8 cellular contexts compared by ENCODE assay signal in the genomic region with DNA sequence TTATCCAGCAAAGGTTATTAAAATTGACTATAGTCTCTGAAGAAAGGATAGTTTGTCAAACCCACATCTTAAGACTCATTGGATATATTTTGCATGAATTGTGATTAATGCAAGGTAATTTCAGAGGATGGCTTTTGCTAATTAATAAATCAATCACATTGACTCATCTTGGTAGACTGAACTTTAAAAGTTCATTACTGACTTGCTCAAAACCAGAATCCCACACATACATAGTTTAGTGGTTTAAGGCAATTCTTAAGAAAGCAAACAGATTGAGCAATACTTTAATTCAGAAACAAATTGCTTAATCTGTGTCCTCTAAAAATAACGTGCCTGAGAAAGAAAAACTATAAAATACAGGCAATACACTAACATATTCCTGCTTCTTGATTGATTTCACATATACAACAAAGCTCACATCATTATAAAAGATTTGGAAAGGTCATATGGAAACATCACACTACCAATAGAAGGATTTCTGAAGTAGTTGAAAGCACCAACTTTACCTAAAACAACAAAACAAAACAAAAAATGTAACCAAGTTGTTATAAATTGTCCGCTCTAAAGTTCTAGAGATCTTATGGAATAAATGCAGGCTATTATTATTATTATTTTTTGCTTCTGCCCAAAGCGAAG.
DNase-seq lines count a peak whose midpoint lies in the region; ATAC-seq, FAIRE-seq and TF ChIP-seq lines count a peak whose summit lies in the region.
"Had no signal": no experiment of that assay in that cellular context is flagged by ENCODE, and none has a peak within 500 bp of the region (broad histone marks: within the 10 kb centered on the region; RNA-seq: fewer than 3 reads in every experiment).

No MANE protein-coding gene starts in this region.

- H3K9me3 ChIP-seq in PC-3 (ENCODE audit: low read length): no peaks in the 10 kb centered on the region
- H3K9me3 ChIP-seq in spleen: no peaks in the 10 kb centered on the region
- no peaks in the 10 kb centered on the region for H3K9me3 ChIP-seq in SJCRH30 (replicated peaks)

- no peaks in the 10 kb centered on the region for H3K27me3 ChIP-seq in PC-3 (ENCODE audit: low read length)
- no peaks in the 10 kb centered on the region for H3K27me3 ChIP-seq in spleen (replicated peaks in 1 of 7)
- no peaks in the 10 kb centered on the region for H3K27me3 ChIP-seq in SJCRH30

- no peak for TF ChIP-seq POLR2A in spleen (IDR thresholded peaks at IDR 0.05)

- no TSS peak for BruUV-seq in PC-3 (replicated peaks; lab: Mats Ljungman, UMichigan)

- no peak for ATAC-seq in PC-3

- DNase-seq in GM18507 (ENCODE audit: extremely low spot score, insufficient read length, low read depth) (no peak), PC-3 (peak; percentile 39), dedifferentiated amniotic fluid mesenchymal stem cell (ENCODE audit: extremely low spot score) (peak; percentile 63), spleen (no peak), SJCRH30 (no peak), putamen (ENCODE audit: low spot score) (no peak)
- DNase-seq in stimulated activated CD4-positive, alpha-beta T cell treated with anti-CD3 and anti-CD28 coated beads, Interleukin-4, amount 100 ng/mL, for 4 hours: no peak
- DNase-seq: foreskin melanocyte had no signal

- H3K9me2 ChIP-seq in PC-3 (replicated peaks; ENCODE audit: low read length): no peaks in the 10 kb centered on the region

- peak overlapping the region; percentile 74 for H3K4me2 ChIP-seq in PC-3 (ENCODE audit: low read length)

- no peaks in the 10 kb centered on the region for H3F3A ChIP-seq in PC-3 (ENCODE audit: low read length, unreplicated experiment)

- intact Hi-C loops in PC-3 (cut with micrococcal nuclease): loop anchor here (5.0 kb wide), 1 partner anchor 36 kb away; no protein-coding TSS in a partner anchor
- intact Hi-C loops in spleen (cut with DNase I; ENCODE audit: low total_unique reads): no loop called here

- TF ChIP-seq CTCF in PC-3 (conservative IDR thresholded peaks at IDR 0.05; ENCODE audit: low read depth, low read length): no peak
- no peak for TF ChIP-seq CTCF in spleen (IDR thresholded peaks at IDR 0.05 in 8 of 11, conservative IDR thresholded peaks at IDR 0.05 in 3 of 11)

- H3K9ac ChIP-seq in PC-3 (ENCODE audit: low read length): no peak overlapping the region

- H3K27ac ChIP-seq in PC-3 (ENCODE audit: low read length) (peak overlapping the region; percentile 8), spleen (peak overlapping the region in 7 of 8 donors; percentile 60 to 86 (median 80)), SJCRH30 (no peak overlapping the region)

- peak; percentile 65 for FAIRE-seq in GM18507 (lab: Jason Lieb, UNC)

- no peaks in the 10 kb centered on the region for H4K20me1 ChIP-seq in PC-3 (ENCODE audit: low read length)

- 54 to 70% (median 63%) methylated on average over 3 of the region's 3 CpGs for WGBS in spleen, 5 donors

- H3K79me2 ChIP-seq in PC-3 (ENCODE audit: low read length): no peaks in the 10 kb centered on the region

- CTCF ChIA-PET in PC-3 (lab: Charles Lee): interaction anchor here (0.6 kb wide), 1 partner anchor 229 kb away, joined by 3 read pairs; no protein-coding TSS in a partner anchor

- POLR2A ChIA-PET in PC-3 (lab: Charles Lee; ENCODE audit: unreplicated experiment): no interaction called here

- H3K36me3 ChIP-seq in PC-3 (ENCODE audit: low read depth, low read length) (no peaks in the 10 kb centered on the region), spleen (no peaks in the 10 kb centered on the region), SJCRH30 (no peaks in the 10 kb centered on the region)

- H3K4me1 ChIP-seq in PC-3 (ENCODE audit: insufficient read depth, low read length): peaks cover 22% of the 10 kb centered on the region
- H3K4me1 ChIP-seq in spleen: peaks cover 45 to 100% (median 91%) of the 10 kb centered on the region in 6 donors
- H3K4me1 ChIP-seq in SJCRH30: peaks cover 36% of the 10 kb centered on the region

- H3K4me3 ChIP-seq in PC-3 (ENCODE audit: low read length) (no peak overlapping the region), spleen (no peak overlapping the region), SJCRH30 (no peak overlapping the region)

- peak overlapping the region; percentile 50 for H2AFZ ChIP-seq in PC-3 (ENCODE audit: low read length)

Comparison
In these comparisons a context has a peak if more than half of its experiments do, and no peak if none do; other contexts are left out.
1. DNase-seq: peak in PC-3 (single experiment) and dedifferentiated amniotic fluid mesenchymal stem cell (single experiment); none in GM18507 (single experiment), spleen (single experiment), stimulated activated CD4-positive, alpha-beta T cell treated with anti-CD3 and anti-CD28 coated beads, Interleukin-4, amount 100 ng/mL, for 4 hours (0 of 2), SJCRH30 (0 of 2) and putamen (single experiment).